Comparison of ENCODE assay signal across 1 cellular context in genomic region chr19:58513694-58514563, GRCh38.
TF ChIP-seq lines count a peak whose summit lies in the region.

No MANE protein-coding gene starts in this region.

TF ChIP-seq in HepG2, 621 proteins besides CTCF, POLR2A, EP300 and RAD21 (continued from another document and continues in another):
- TF ChIP-seq, protein P1, sequence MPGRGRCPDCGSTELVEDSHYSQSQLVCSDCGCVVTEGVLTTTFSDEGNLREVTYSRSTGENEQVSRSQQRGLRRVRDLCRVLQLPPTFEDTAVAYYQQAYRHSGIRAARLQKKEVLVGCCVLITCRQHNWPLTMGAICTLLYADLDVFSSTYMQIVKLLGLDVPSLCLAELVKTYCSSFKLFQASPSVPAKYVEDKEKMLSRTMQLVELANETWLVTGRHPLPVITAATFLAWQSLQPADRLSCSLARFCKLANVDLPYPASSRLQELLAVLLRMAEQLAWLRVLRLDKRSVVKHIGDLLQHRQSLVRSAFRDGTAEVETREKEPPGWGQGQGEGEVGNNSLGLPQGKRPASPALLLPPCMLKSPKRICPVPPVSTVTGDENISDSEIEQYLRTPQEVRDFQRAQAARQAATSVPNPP (CRISPR knock-in tag; IDR thresholded peaks at IDR 0.05), result no peak
- TF ChIP-seq CEBPG (CRISPR knock-in tag; IDR thresholded peaks at IDR 0.05) (peak; percentile 50; the same call in 1 of the 2 replicates), ZBTB3 (CRISPR knock-in tag; IDR thresholded peaks at IDR 0.05; ENCODE audit: borderline replicate concordance, low read depth) (peak; percentile 79; the same call in 1 of the 2 replicates), JUN (CRISPR knock-in tag; IDR thresholded peaks at IDR 0.05) (peak; percentile 46; the same call in 1 of the 2 replicates), SMYD3 (CRISPR knock-in tag; IDR thresholded peaks at IDR 0.05) (no peak), LCORL (IDR thresholded peaks at IDR 0.05) (no peak), LCORL (CRISPR knock-in tag; IDR thresholded peaks at IDR 0.05) (no peak; the same call in 1 of the 2 replicates), ZBTB46 (CRISPR knock-in tag; IDR thresholded peaks at IDR 0.05; ENCODE audit: borderline replicate concordance) (peak; percentile 27; the same call in 1 of the 2 replicates), MXI1 (IDR thresholded peaks at IDR 0.05; ENCODE audit: borderline replicate concordance, low read depth, low read length) (peak; percentile 94; the same call in 2 of the 3 replicates), HCFC1 (IDR thresholded peaks at IDR 0.05; ENCODE audit: low read depth, low read length) (no peak; the same call in 1 of the 2 replicates), MIER2 (CRISPR knock-in tag; IDR thresholded peaks at IDR 0.05) (peak; percentile 44; the same call in 1 of the 2 replicates), ZNF737 (CRISPR knock-in tag; IDR thresholded peaks at IDR 0.05; ENCODE audit: borderline replicate concordance) (no peak), ZNF501 (CRISPR knock-in tag; IDR thresholded peaks at IDR 0.05) (0 out of 2 replicates have a peak, but pooled peaks have one; percentile 42), SMARCC2 (IDR thresholded peaks at IDR 0.05) (no peak), ELK4 (CRISPR knock-in tag; IDR thresholded peaks at IDR 0.05; ENCODE audit: borderline replicate concordance) (no peak), TCF7L2 (IDR thresholded peaks at IDR 0.05; ENCODE audit: low read depth, low read length) (no peak), NCOR1 (IDR thresholded peaks at IDR 0.05; ENCODE audit: borderline replicate concordance, low read length) (no peak), KIAA2018 (CRISPR knock-in tag; IDR thresholded peaks at IDR 0.05; ENCODE audit: borderline replicate concordance) (no peak), ZNF646 (CRISPR knock-in tag; IDR thresholded peaks at IDR 0.05) (no peak), ZNF34 (CRISPR knock-in tag; IDR thresholded peaks at IDR 0.05; ENCODE audit: borderline replicate concordance) (0 out of 2 replicates have a peak, but pooled peaks have one; percentile 46), DRAP1 (CRISPR knock-in tag; IDR thresholded peaks at IDR 0.05) (peak; percentile 62; the same call in 1 of the 2 replicates), ZNF121 (CRISPR knock-in tag; IDR thresholded peaks at IDR 0.05) (no peak), ZMYM2 (CRISPR knock-in tag; IDR thresholded peaks at IDR 0.05) (no peak), ZFP41 (CRISPR knock-in tag; IDR thresholded peaks at IDR 0.05; ENCODE audit: borderline replicate concordance) (no peak), ZNF670 (CRISPR knock-in tag; IDR thresholded peaks at IDR 0.05; ENCODE audit: borderline replicate concordance) (0 out of 2 replicates have a peak, but pooled peaks have one; percentile 14), ZNF430 (CRISPR knock-in tag; IDR thresholded peaks at IDR 0.05) (peak; percentile 59; the same call in 1 of the 2 replicates), ZSCAN9 (CRISPR knock-in tag; IDR thresholded peaks at IDR 0.05; ENCODE audit: borderline replicate concordance) (0 out of 2 replicates have a peak, but pooled peaks have one; percentile 36), DNMT3B (CRISPR knock-in tag; conservative IDR thresholded peaks at IDR 0.05) (no peak), ZSCAN25 (CRISPR knock-in tag; IDR thresholded peaks at IDR 0.05) (0 out of 2 replicates have a peak, but pooled peaks have one; percentile 47), TCF7 (IDR thresholded peaks at IDR 0.05; ENCODE audit: low read depth) (no peak), ZNF800 (CRISPR knock-in tag; IDR thresholded peaks at IDR 0.05) (peak; percentile 93), ZNF839 (CRISPR knock-in tag; IDR thresholded peaks at IDR 0.05; ENCODE audit: borderline replicate concordance) (peak; percentile 37; the same call in 1 of the 2 replicates), NR2F2 (IDR thresholded peaks at IDR 0.05; ENCODE audit: borderline replicate concordance, low read depth) (no peak), GFI1 (CRISPR knock-in tag; IDR thresholded peaks at IDR 0.05; ENCODE audit: borderline replicate concordance) (no peak), ZBTB21 (CRISPR knock-in tag; IDR thresholded peaks at IDR 0.05) (no peak)
- TF ChIP-seq, protein P2, sequence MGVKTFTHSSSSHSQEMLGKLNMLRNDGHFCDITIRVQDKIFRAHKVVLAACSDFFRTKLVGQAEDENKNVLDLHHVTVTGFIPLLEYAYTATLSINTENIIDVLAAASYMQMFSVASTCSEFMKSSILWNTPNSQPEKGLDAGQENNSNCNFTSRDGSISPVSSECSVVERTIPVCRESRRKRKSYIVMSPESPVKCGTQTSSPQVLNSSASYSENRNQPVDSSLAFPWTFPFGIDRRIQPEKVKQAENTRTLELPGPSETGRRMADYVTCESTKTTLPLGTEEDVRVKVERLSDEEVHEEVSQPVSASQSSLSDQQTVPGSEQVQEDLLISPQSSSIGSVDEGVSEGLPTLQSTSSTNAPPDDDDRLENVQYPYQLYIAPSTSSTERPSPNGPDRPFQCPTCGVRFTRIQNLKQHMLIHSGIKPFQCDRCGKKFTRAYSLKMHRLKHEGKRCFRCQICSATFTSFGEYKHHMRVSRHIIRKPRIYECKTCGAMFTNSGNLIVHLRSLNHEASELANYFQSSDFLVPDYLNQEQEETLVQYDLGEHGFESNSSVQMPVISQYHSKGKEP (CRISPR knock-in tag; IDR thresholded peaks at IDR 0.05), result no peak
